Comparison of ENCODE assay signal across 8 cellular contexts in the genomic region with DNA sequence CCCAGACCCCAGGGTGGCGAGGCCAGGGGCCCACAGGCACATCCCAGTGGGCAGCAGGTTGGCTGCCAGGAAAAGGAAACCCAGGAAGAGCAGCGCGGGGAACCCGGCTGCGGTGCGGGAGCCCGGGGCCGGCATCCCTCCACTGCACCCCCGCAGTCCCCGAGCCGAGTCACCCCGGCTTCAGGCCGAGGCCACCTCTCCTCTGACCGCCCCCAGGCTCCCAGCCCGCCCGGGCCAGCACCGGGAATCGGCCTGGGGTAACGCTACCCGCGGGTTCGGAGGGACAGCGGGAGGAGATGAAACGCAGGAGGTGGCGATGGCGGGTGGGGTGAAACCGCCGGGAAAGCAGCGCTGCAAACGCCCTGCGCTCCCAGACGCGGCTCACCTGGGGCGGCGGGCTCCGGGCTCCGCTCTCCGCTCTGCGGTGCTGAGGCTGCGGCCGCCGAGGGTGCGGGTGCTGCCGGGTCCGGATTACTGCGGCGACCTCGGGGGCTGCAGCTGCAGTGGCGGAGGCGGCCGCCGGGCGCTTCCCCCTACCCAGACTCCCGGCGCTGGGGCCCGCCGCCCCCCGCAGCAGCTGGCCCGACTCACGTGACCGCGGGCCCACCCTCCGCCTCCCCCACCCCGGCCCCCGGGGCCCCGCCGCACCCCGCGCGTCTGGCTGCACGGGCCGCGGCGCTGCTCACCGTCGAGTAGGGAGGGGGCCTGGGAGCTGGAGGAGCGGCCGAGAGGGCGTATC. TPM values are rescaled to one million over a fixed set of nuclear protein-coding genes. Genes with fewer than 3 reads are reported as not detected.
DNase-seq lines count a peak whose midpoint lies in the region; ATAC-seq and TF ChIP-seq lines count a peak whose summit lies in the region.

A gene with protein sequence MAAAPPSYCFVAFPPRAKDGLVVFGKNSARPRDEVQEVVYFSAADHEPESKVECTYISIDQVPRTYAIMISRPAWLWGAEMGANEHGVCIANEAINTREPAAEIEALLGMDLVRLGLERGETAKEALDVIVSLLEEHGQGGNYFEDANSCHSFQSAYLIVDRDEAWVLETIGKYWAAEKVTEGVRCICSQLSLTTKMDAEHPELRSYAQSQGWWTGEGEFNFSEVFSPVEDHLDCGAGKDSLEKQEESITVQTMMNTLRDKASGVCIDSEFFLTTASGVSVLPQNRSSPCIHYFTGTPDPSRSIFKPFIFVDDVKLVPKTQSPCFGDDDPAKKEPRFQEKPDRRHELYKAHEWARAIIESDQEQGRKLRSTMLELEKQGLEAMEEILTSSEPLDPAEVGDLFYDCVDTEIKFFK (minus strand): TSS at position 545 of the 739 bp plus-strand sequence. CDS start 20,734 bp downstream, outside the sequence.

- 0 to 1% methylated on average over 33 to 61 of the region's 79 CpGs for WGBS in mesodermal cell (ENCODE audit: insufficient coverage in 2 of 2), 2 experiments

- peaks cover 5% of the 10 kb centered on the region for H3K9me3 Mint-ChIP-seq in activated CD8-positive, alpha-beta T cell treated with anti-CD3 and anti-CD28 coated beads, Interleukin-2, amount 10 ng/mL, durations not matched to agents 7 days and 5 days (ENCODE audit: insufficient read depth)

- peak; percentile 44 for ATAC-seq in GM21825 (IDR thresholded peaks at IDR 0.05; ENCODE audit: unreplicated experiment)
- peak; percentile 71 for ATAC-seq in activated CD8-positive, alpha-beta T cell treated with anti-CD3 and anti-CD28 coated beads, Interleukin-2, amount 10 ng/mL, durations not matched to agents 7 days and 5 days

- peaks cover 42% of the 10 kb centered on the region for H3K27me3 Mint-ChIP-seq in activated CD8-positive, alpha-beta T cell treated with anti-CD3 and anti-CD28 coated beads, Interleukin-2, amount 10 ng/mL, durations not matched to agents 7 days and 5 days (ENCODE audit: low read depth)

- peak within 1 kb of the TSS; percentile 97 for H3K27ac ChIP-seq in mesodermal cell (ENCODE audit: low read depth, low read length, severe bottlenecking)

- no peaks in the 10 kb centered on the region for H3K9me3 ChIP-seq in mesodermal cell (ENCODE audit: control insufficient read depth, low read length)

- H3K4me1 Mint-ChIP-seq in activated CD8-positive, alpha-beta T cell treated with anti-CD3 and anti-CD28 coated beads, Interleukin-2, amount 10 ng/mL, durations not matched to agents 7 days and 5 days (ENCODE audit: low read depth): peaks cover 19% of the 10 kb centered on the region

- H3K4me3 ChIP-seq in epithelial cell of esophagus (ENCODE audit: low read length) (peak within 1 kb of the TSS; percentile 66), mesodermal cell (ENCODE audit: extremely low read depth, insufficient read depth, low read length, poor library complexity, severe bottlenecking) (peak within 1 kb of the TSS; percentile 93)

- peak within 1 kb of the TSS; percentile 74 for H3K4me3 Mint-ChIP-seq in activated CD8-positive, alpha-beta T cell treated with anti-CD3 and anti-CD28 coated beads, Interleukin-2, amount 10 ng/mL, durations not matched to agents 7 days and 5 days

- H3K36me3 Mint-ChIP-seq in activated CD8-positive, alpha-beta T cell treated with anti-CD3 and anti-CD28 coated beads, Interleukin-2, amount 10 ng/mL, durations not matched to agents 7 days and 5 days (ENCODE audit: low read depth): no peaks in the 10 kb centered on the region

- no peak for TF ChIP-seq CTCF in GM10248 (IDR thresholded peaks at IDR 0.05; ENCODE audit: control extremely low read depth, extremely low read depth, low read depth, missing control alignments)
- TF ChIP-seq CTCF in epithelial cell of esophagus (IDR thresholded peaks at IDR 0.05; ENCODE audit: insufficient read depth, low read depth, low read length, missing control alignments): no peak
- TF ChIP-seq CTCF in subcutaneous adipose tissue (IDR thresholded peaks at IDR 0.05; ENCODE audit: low read depth): no peak

- CTCF ChIA-PET in GM10248 (lab: Yijun Ruan, JAX): interaction anchor here (1.8 kb wide), 1 partner anchor 8 kb away, joined by 5 read pairs; no protein-coding TSS in a partner anchor
- CTCF ChIA-PET in activated CD8-positive, alpha-beta T cell treated with anti-CD3 and anti-CD28 coated beads, Interleukin-2, amount 10 ng/mL, durations not matched to agents 7 days and 5 days (lab: Charles Lee): no interaction called here

- POLR2A ChIA-PET in GM10248 (lab: Yijun Ruan, JAX): no interaction called here
- POLR2A ChIA-PET in activated CD8-positive, alpha-beta T cell treated with anti-CD3 and anti-CD28 coated beads, Interleukin-2, amount 10 ng/mL, durations not matched to agents 7 days and 5 days (lab: Charles Lee): no interaction called here

- H3K4me1 ChIP-seq in mesodermal cell (ENCODE audit: control insufficient read depth, insufficient read depth, low read length, poor library complexity, severe bottlenecking): peaks cover 6% of the 10 kb centered on the region

- peak within 1 kb of the TSS; percentile 81 for H3K27ac Mint-ChIP-seq in activated CD8-positive, alpha-beta T cell treated with anti-CD3 and anti-CD28 coated beads, Interleukin-2, amount 10 ng/mL, durations not matched to agents 7 days and 5 days

- peaks cover 13% of the 10 kb centered on the region for H3K36me3 ChIP-seq in mesodermal cell (ENCODE audit: control insufficient read depth, insufficient read depth, low read length)

- peak; percentile 78 for DNase-seq in GM10248 (ENCODE audit: extremely low spot score)
- DNase-seq in M059J (ENCODE audit: low read depth): peak; percentile 41
- peak; percentile 31 for DNase-seq in activated CD8-positive, alpha-beta T cell treated with anti-CD3 and anti-CD28 coated beads, Interleukin-2, amount 10 ng/mL, durations not matched to agents 7 days and 5 days
- DNase-seq in epithelial cell of esophagus (ENCODE audit: low read depth): peak; percentile 36
- DNase-seq in NCI-H128 (lab: John Stamatoyannopoulos, UW; ENCODE audit: unreplicated experiment): no peak

RNA-seq across cellular contexts. Expression of the gene that starts here (rescaled TPM):
- total RNA-seq in M059J (2014; rRNA removed; shearing (Covaris generic)): 73.6 and 109 TPM in 2 replicates
- total RNA-seq in activated CD8-positive, alpha-beta T cell treated with anti-CD3 and anti-CD28 coated beads, Interleukin-2, amount 10 ng/mL, durations not matched to agents 7 days and 5 days: 10 to 100 TPM; 12.0 to 12.2 TPM
- 116 TPM for polyA plus RNA-seq in mesodermal cell (2013, experiment 1 of 2)
- 112 TPM for polyA plus RNA-seq in mesodermal cell (2013, experiment 2 of 2)
- total RNA-seq in subcutaneous adipose tissue: 10 to 100 TPM; 18.8 to 37.4 (median 32.4) TPM
